In genomic region chr13:75549262-75550158, GRCh38 we compare ENCODE assay signal across 8 cellular contexts. TPM values are rescaled to one million over a fixed set of nuclear protein-coding genes. Genes with fewer than 3 reads are reported as not detected.
A peak's percentile ranks its signal among the peaks of the same experiment; 100 is the strongest.
DNase-seq lines count a peak whose midpoint lies in the region; ATAC-seq, FAIRE-seq and TF ChIP-seq lines count a peak whose summit lies in the region.

Gene UCHL3 (plus strand): TSS chr13:75549791. CDS start chr13:75549821, 30 bp downstream.

- no peaks in the 10 kb centered on the region for H3K4me1 ChIP-seq in urinary bladder (ENCODE audit: insufficient read depth)

- peak within 1 kb of the TSS; percentile 80 for H3K4me3 ChIP-seq in urinary bladder (ENCODE audit: low read depth, low read length)

- H3K36me3 ChIP-seq in urinary bladder (ENCODE audit: insufficient read depth) = no peaks in the 10 kb centered on the region

- peak within 1 kb of the TSS; percentile 99 for H3K4me3 Mint-ChIP-seq in progenitor cell of endocrine pancreas (ENCODE audit: low read depth)

- H3K9me3 Mint-ChIP-seq in progenitor cell of endocrine pancreas (ENCODE audit: low read depth) = no peaks in the 10 kb centered on the region

- intact Hi-C loops in T-helper 1 cell treated with Interleukin-12 subunit alpha and Interleukin-12 subunit beta and Interleukin-4 antibody, amounts not matched to agents 30 ng/mL and 1 ng/mL, for 36 hours (cut with micrococcal nuclease) = loop anchor here (1.0 to 5.0 kb wide), 8 partner anchors 12 to 1778 kb away; partner anchors contain the start of genes CLN5, COMMD6, KLF12 and LMO7
- intact Hi-C loops in left cardiac atrium (cut with DNase I) = no loop called here

- WGBS in urinary bladder = under 1% methylated on average over 74 of the region's 74 CpGs

- peak; percentile 85 for DNase-seq in GM12891 (ENCODE audit: insufficient read length, low spot score)
- DNase-seq in NCI-H146 (lab: John Stamatoyannopoulos, UW) = peak; percentile 98
- DNase-seq in amniotic stem cell (lab: John Stamatoyannopoulos, UW) = peak; percentile 87
- DNase-seq in left cardiac atrium = peak; percentile 97
- peak; percentile 98 for DNase-seq in progenitor cell of endocrine pancreas (ENCODE audit: low spot score, unreplicated experiment)

- H3K27ac Mint-ChIP-seq in progenitor cell of endocrine pancreas = peak within 1 kb of the TSS; percentile 99

- peak within 1 kb of the TSS; percentile 72 for H3K27ac ChIP-seq in urinary bladder (ENCODE audit: low read depth)

- peak; percentile 100 for FAIRE-seq in GM12891 (lab: Jason Lieb, UNC)

- no peaks in the 10 kb centered on the region for H3K27me3 Mint-ChIP-seq in progenitor cell of endocrine pancreas

- TF ChIP-seq CTCF in progenitor cell of endocrine pancreas (IDR thresholded peaks at IDR 0.05; ENCODE audit: unreplicated experiment) = peak; percentile 85

- H3K36me3 Mint-ChIP-seq in progenitor cell of endocrine pancreas (ENCODE audit: insufficient read depth) = peaks cover 6% of the 10 kb centered on the region

- peak; percentile 73 for TF ChIP-seq POLR2A in GM12891 (IDR thresholded peaks at IDR 0.05; ENCODE audit: low read depth, low read length)

- peak; percentile 95 for ATAC-seq in HG02852 (IDR thresholded peaks at IDR 0.05; ENCODE audit: unreplicated experiment)
- peak; percentile 96 to 97 for ATAC-seq in left cardiac atrium

- peaks cover 14% of the 10 kb centered on the region for H3K4me1 Mint-ChIP-seq in progenitor cell of endocrine pancreas (ENCODE audit: low read depth)

TF ChIP-seq in GM12891, 5 proteins besides CTCF, POLR2A, EP300 and RAD21:
- peak; percentile 81 for TF ChIP-seq POLR2AphosphoS5 (IDR thresholded peaks at IDR 0.05; ENCODE audit: low read depth, low read length)
- TF ChIP-seq SPI1 (IDR thresholded peaks at IDR 0.05; ENCODE audit: low read depth, low read length) = no peak
- TF ChIP-seq PAX5 (IDR thresholded peaks at IDR 0.05; ENCODE audit: insufficient read depth, low read length, severe bottlenecking) = no peak
- peak; percentile 28; the same call in 1 of the 2 replicates for TF ChIP-seq TAF1 (IDR thresholded peaks at IDR 0.05; ENCODE audit: low read depth, low read length)
- TF ChIP-seq POU2F2 (IDR thresholded peaks at IDR 0.05; ENCODE audit: low read depth, low read length) = 0 out of 2 replicates have a peak, but pooled peaks have one; percentile 63

RNA-seq across cellular contexts. Expression of gene UCHL3, which starts in this region (rescaled TPM):
- 41.4 TPM for polyA plus RNA-seq in GM12891 (2012; ENCODE audit: low read depth, missing spikeins)
- 32.7 and 39.1 TPM in 2 replicates for total RNA-seq in T-helper 1 cell treated with Interleukin-12 subunit alpha and Interleukin-12 subunit beta and Interleukin-4 antibody, amounts not matched to agents 30 ng/mL and 1 ng/mL, for 36 hours
- total RNA-seq in left cardiac atrium (10 to 100 TPM; 21.5 to 26.1 TPM), progenitor cell of endocrine pancreas (39.6 and 43.0 TPM in 2 replicates), urinary bladder (37.2 TPM)
- polyA plus RNA-seq in urinary bladder = 25.7 TPM

Comparison
In these comparisons a context has a peak if more than half of its experiments do, and no peak if none do; other contexts are left out.
1. Peak in every context shown above with its lines: DNase-seq, ATAC-seq, H3K4me3 ChIP-seq and H3K27ac ChIP-seq.